In the genomic region with DNA sequence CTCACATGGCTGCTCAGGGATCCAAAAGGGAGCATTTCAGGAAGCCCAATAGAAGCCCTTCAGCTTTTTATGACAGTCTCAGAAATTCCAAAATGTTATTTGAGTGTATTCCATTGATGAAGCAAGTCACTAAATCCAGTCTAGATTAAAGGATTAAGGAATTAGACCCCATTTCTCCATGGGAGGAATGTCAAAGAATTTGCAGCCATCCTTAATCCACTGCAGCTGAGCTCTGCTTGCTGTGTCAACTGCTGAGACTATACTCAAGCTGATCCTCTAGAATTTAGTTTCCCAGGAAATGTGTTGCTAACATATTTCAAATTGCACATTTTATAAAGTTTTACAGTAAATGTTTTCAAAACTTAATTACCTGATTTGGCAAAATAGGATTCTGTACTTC, we compare ENCODE assay signal across 26 cellular contexts.
"Had no signal": no experiment of that assay in that cellular context is flagged by ENCODE, and none has a peak within 500 bp of the region (broad histone marks: within the 10 kb centered on the region; RNA-seq: fewer than 3 reads in every experiment).

No MANE protein-coding gene starts in this region.

- H3K9me3 ChIP-seq: lower lobe of right lung, neutrophil, ovary, upper lobe of left lung, vagina had no signal

- ATAC-seq: left colon; left lung; lower lobe of right lung; naive thymus-derived CD8-positive, alpha-beta T cell; right cardiac atrium; sciatic nerve; stimulated activated memory B cell treated with anti-CD40 and anti-IgM and Interleukin-4, amounts not matched to agents 10 μg/mL and 1 μg/mL and 100 μg/mL, for 72 hours; stimulated activated naive CD8-positive, alpha-beta T cell treated with anti-CD3 and anti-CD28 coated beads, Interleukin-15, amount 100 ng/mL, for 72 hours had no signal

- H3K27ac ChIP-seq: left lung, lower lobe of right lung, neutrophil, ovary, tibial nerve, upper lobe of left lung, vagina had no signal

- DNase-seq: hypothalamus; immature natural killer cell; kidney; left colon; left lung; lower lobe of right lung; mammary epithelial cell; mesenchymal stem cell; naive thymus-derived CD8-positive, alpha-beta T cell; occipital lobe; ovary; right cardiac atrium; small intestine; stimulated activated CD4-positive, alpha-beta T cell treated with anti-CD3 and anti-CD28 coated beads, Interleukin-1b, Interleukin-23, amount 100 ng/mL, for 48 hours; stimulated activated CD4-positive, alpha-beta T cell treated with anti-CD3 and anti-CD28 coated beads, Interleukin-2, amount 100 ng/mL, for 48 hours; stimulated activated CD4-positive, alpha-beta T cell treated with anti-CD3 and anti-CD28 coated beads, Interleukin-4, amount 100 ng/mL, for 4 hours; stimulated activated CD8-positive, alpha-beta memory T cell treated with anti-CD3 and anti-CD28 coated beads, Interleukin-4, amount 100 ng/mL, for 48 hours; stimulated activated naive CD4-positive, alpha-beta T cell treated with Interleukin-2 at 50 U/mL for 16 hours; stimulated activated naive CD8-positive, alpha-beta T cell treated with anti-CD3 and anti-CD28 coated beads, Interleukin-15, amount 100 ng/mL, for 72 hours; substantia nigra; upper lobe of left lung had no signal

- H3K27me3 ChIP-seq: neutrophil, ovary, tibial nerve, upper lobe of left lung, vagina had no signal

- H3K4me3 ChIP-seq: left lung, lower lobe of right lung, ovary, tibial nerve, upper lobe of left lung, vagina had no signal

- H3K4me1 ChIP-seq: left lung, lower lobe of right lung, tibial nerve, upper lobe of left lung, vagina had no signal

- H3K36me3 ChIP-seq: left lung, lower lobe of right lung, neutrophil, ovary, tibial nerve, upper lobe of left lung, vagina had no signal
